Comparison of ENCODE assay signal across 30 cellular contexts in the genomic region with DNA sequence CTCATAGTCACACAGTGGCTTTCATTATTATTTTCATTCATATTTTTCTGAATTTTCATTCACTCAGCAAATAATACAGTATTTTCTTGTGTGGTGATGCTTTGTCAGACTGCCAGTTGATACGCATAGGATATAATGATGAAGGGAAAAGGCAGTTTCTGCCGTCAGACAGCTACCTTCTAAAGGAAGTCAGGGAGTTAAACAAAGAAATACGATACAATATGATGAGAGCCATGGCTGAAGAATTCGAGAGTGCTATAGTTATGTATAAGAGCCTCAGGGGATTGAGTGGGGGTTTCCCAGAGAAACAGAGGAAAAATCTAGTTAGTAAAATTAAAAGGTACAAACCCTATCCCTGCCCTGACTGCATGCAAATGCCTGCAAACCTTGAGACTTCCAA.
"Had no signal": no experiment of that assay in that cellular context is flagged by ENCODE, and none has a peak within 500 bp of the region (broad histone marks: within the 10 kb centered on the region; RNA-seq: fewer than 3 reads in every experiment).

No MANE protein-coding gene starts in this region.

- ATAC-seq: activated CD4-positive, CD25-positive, alpha-beta regulatory T cell treated with anti-CD3 and anti-CD28 coated beads, Interleukin-2, amount 50 U/mL, for 24 hours; effector memory CD8-positive, alpha-beta T cell; gastrocnemius medialis; left cardiac atrium; upper lobe of right lung had no signal

- H3K4me3 ChIP-seq: ascending aorta, cardiac muscle cell, coronary artery, gastrocnemius medialis, hepatocyte, right atrium auricular region, smooth muscle cell, suprapubic skin, tibial artery, upper lobe of right lung had no signal

- H3K27ac ChIP-seq: ascending aorta, cardiac muscle cell, coronary artery, gastrocnemius medialis, hepatocyte, parathyroid adenoma, right atrium auricular region, suprapubic skin, tibial artery, upper lobe of right lung, VCaP had no signal

- H3K36me3 Mint-ChIP-seq: activated CD4-positive, alpha-beta memory T cell treated with anti-CD3 and anti-CD28 coated beads for 36 hours; activated naive CD4-positive, alpha-beta T cell treated with anti-CD3 and anti-CD28 coated beads, Interleukin-2, amount 10 ng/mL, durations not matched to agents 7 days and 5 days; activated naive CD8-positive, alpha-beta T cell treated with anti-CD3 and anti-CD28 coated beads, Interleukin-2, amount 10 ng/mL, durations not matched to agents 7 days and 5 days; brain had no signal

- H2AFZ ChIP-seq: hepatocyte, parathyroid adenoma had no signal

- H3K36me3 ChIP-seq: ascending aorta, cardiac muscle cell, gastrocnemius medialis, right atrium auricular region, suprapubic skin, tibial artery, upper lobe of right lung had no signal

- H3K79me2 ChIP-seq: hepatocyte, parathyroid adenoma had no signal

- H3K4me3 Mint-ChIP-seq: activated CD4-positive, alpha-beta memory T cell treated with anti-CD3 and anti-CD28 coated beads for 36 hours; activated naive CD4-positive, alpha-beta T cell treated with anti-CD3 and anti-CD28 coated beads, Interleukin-2, amount 10 ng/mL, durations not matched to agents 7 days and 5 days; activated naive CD8-positive, alpha-beta T cell treated with anti-CD3 and anti-CD28 coated beads, Interleukin-2, amount 10 ng/mL, durations not matched to agents 7 days and 5 days; activated T-helper 1 cell treated with anti-CD3 and anti-CD28 coated beads, Interleukin-12 subunit alpha, Interleukin-12 subunit beta, Interleukin-2, Interleukin-4 antibody, amounts not matched to agents 30 ng/mL and 10 ng/mL and 1 ng/mL, durations not matched to agents 14 hours and 24 hours and 36 hours; brain; effector memory CD8-positive, alpha-beta T cell; nephron had no signal

- H3K27ac Mint-ChIP-seq: activated CD4-positive, alpha-beta memory T cell treated with anti-CD3 and anti-CD28 coated beads for 36 hours; activated naive CD4-positive, alpha-beta T cell treated with anti-CD3 and anti-CD28 coated beads, Interleukin-2, amount 10 ng/mL, durations not matched to agents 7 days and 5 days; activated naive CD8-positive, alpha-beta T cell treated with anti-CD3 and anti-CD28 coated beads, Interleukin-2, amount 10 ng/mL, durations not matched to agents 7 days and 5 days; activated T-helper 1 cell treated with anti-CD3 and anti-CD28 coated beads, Interleukin-12 subunit alpha, Interleukin-12 subunit beta, Interleukin-2, Interleukin-4 antibody, amounts not matched to agents 30 ng/mL and 10 ng/mL and 1 ng/mL, durations not matched to agents 14 hours and 24 hours and 36 hours; brain; effector memory CD8-positive, alpha-beta T cell; nephron had no signal

- H3K27me3 Mint-ChIP-seq: activated CD4-positive, alpha-beta memory T cell treated with anti-CD3 and anti-CD28 coated beads for 36 hours; activated naive CD4-positive, alpha-beta T cell treated with anti-CD3 and anti-CD28 coated beads, Interleukin-2, amount 10 ng/mL, durations not matched to agents 7 days and 5 days; activated naive CD8-positive, alpha-beta T cell treated with anti-CD3 and anti-CD28 coated beads, Interleukin-2, amount 10 ng/mL, durations not matched to agents 7 days and 5 days; effector memory CD8-positive, alpha-beta T cell had no signal

- H3K4me2 ChIP-seq: hepatocyte, smooth muscle cell had no signal

- DNase-seq: activated CD4-positive, alpha-beta memory T cell treated with anti-CD3 and anti-CD28 coated beads for 36 hours; activated CD4-positive, alpha-beta T cell treated with anti-CD3 and anti-CD28 coated beads for 48 hours; activated CD8-positive, alpha-beta memory T cell treated with anti-CD3 and anti-CD28 coated beads, Interleukin-2, amount 50 U/mL, for 4 hours; activated gamma-delta T cell; activated naive CD4-positive, alpha-beta T cell treated with anti-CD3 and anti-CD28 coated beads, Interleukin-2, amount 10 ng/mL, durations not matched to agents 7 days and 5 days; activated naive CD8-positive, alpha-beta T cell treated with anti-CD3 and anti-CD28 coated beads, Interleukin-2, amount 10 ng/mL, durations not matched to agents 7 days and 5 days; activated T-cell treated with anti-CD3 and anti-CD28 coated beads, Interleukin-2, amount 50 U/mL, for 1 hour; effector memory CD8-positive, alpha-beta T cell; erythroblast; gastrocnemius medialis; left cardiac atrium; mammary epithelial cell; occipital lobe; stimulated activated CD4-positive, alpha-beta T cell treated with anti-CD3 and anti-CD28 coated beads, Interleukin-2, amount 100 ng/mL, for 24 hours; stimulated activated naive CD4-positive, alpha-beta T cell; tibial artery; upper lobe of right lung had no signal

- H3K9ac ChIP-seq: parathyroid adenoma had no signal

- H3K4me1 Mint-ChIP-seq: activated naive CD4-positive, alpha-beta T cell treated with anti-CD3 and anti-CD28 coated beads, Interleukin-2, amount 10 ng/mL, durations not matched to agents 7 days and 5 days; activated naive CD8-positive, alpha-beta T cell treated with anti-CD3 and anti-CD28 coated beads, Interleukin-2, amount 10 ng/mL, durations not matched to agents 7 days and 5 days had no signal

- H3K27me3 ChIP-seq: ascending aorta, cardiac muscle cell, gastrocnemius medialis, hepatocyte, right atrium auricular region, suprapubic skin, tibial artery, upper lobe of right lung had no signal

- H3K9me3 ChIP-seq: ascending aorta, gastrocnemius medialis, right atrium auricular region, tibial artery, upper lobe of right lung had no signal

- H3K4me1 ChIP-seq: ascending aorta, gastrocnemius medialis, parathyroid adenoma, right atrium auricular region, suprapubic skin, tibial artery, upper lobe of right lung had no signal
